In genomic region chr7:28613262-28613661, GRCh38 we compare ENCODE assay signal across 21 cellular contexts.
DNase-seq lines count a peak whose midpoint lies in the region; ATAC-seq, FAIRE-seq and TF ChIP-seq lines count a peak whose summit lies in the region.
"Had no signal": no experiment of that assay in that cellular context is flagged by ENCODE, and none has a peak within 500 bp of the region (broad histone marks: within the 10 kb centered on the region; RNA-seq: fewer than 3 reads in every experiment).

No MANE protein-coding gene starts in this region.

- no peak for ATAC-seq in K562
- ATAC-seq in right lobe of liver: no peak
- ATAC-seq in HG02840 (IDR thresholded peaks at IDR 0.05; ENCODE audit: low FRiP score, unreplicated experiment): no peak
- ATAC-seq: foreskin keratinocyte; left lung; naive thymus-derived CD4-positive, alpha-beta T cell; right cardiac atrium; T-helper 17 cell had no signal

- no peak overlapping the region for H2AFZ ChIP-seq in K562 (ENCODE audit: low read depth, low read length)
- peak overlapping the region; percentile 59 for H2AFZ ChIP-seq in parathyroid adenoma

- DNase-seq in Daoy (ENCODE audit: low read depth): peak; percentile 32
- peak; percentile 18 for DNase-seq in NB4 (ENCODE audit: low read depth)
- DNase-seq in K562 (ENCODE audit: extremely low read depth in 1 of 4, low spot score in 3 of 4): no peak
- no peak for DNase-seq in right lobe of liver
- DNase-seq in GM10266 (ENCODE audit: extremely low spot score): no peak
- DNase-seq in occipital lobe (lab: John Stamatoyannopoulos, UW): no peak
- DNase-seq: activated effector memory CD4-positive, alpha-beta T cell treated with anti-CD3 and anti-CD28 coated beads, Interleukin-2, amount 50 U/mL, for 16 hours; cerebellar nuclear complex; foreskin keratinocyte; Kasumi-1; left lung; naive thymus-derived CD4-positive, alpha-beta T cell; NCI-H2029 treated with DMSO at 0.1 percent for 48 hours; right cardiac atrium; T-helper 17 cell had no signal

- TF ChIP-seq CTCF in NB4 (IDR thresholded peaks at IDR 0.05; ENCODE audit: low read depth, low read length) (no peak), K562 (IDR thresholded peaks at IDR 0.05 in 2 of 3, conservative IDR thresholded peaks at IDR 0.05 in 1 of 3; ENCODE audit: insufficient read depth in 2 of 3, low read depth in 1 of 3, low read length in 3 of 3) (no peak), parathyroid adenoma (IDR thresholded peaks at IDR 0.05) (no peak), right lobe of liver (IDR thresholded peaks at IDR 0.05) (no peak), GM10266 (IDR thresholded peaks at IDR 0.05; ENCODE audit: control insufficient read depth, insufficient read depth, low read depth, missing control alignments) (no peak)

- in situ Hi-C loops in K562 (cut with MboI): no loop called here

- no peak for TF ChIP-seq EP300 in K562 (IDR thresholded peaks at IDR 0.05; ENCODE audit: low read length)

- H3K36me3 ChIP-seq in K562 (ENCODE audit: control insufficient read depth, insufficient read depth, low read length) (no peaks in the 10 kb centered on the region), parathyroid adenoma (ENCODE audit: control insufficient read depth, insufficient read depth, low read length) (no peaks in the 10 kb centered on the region), right lobe of liver (no peaks in the 10 kb centered on the region)
- H3K36me3 ChIP-seq: left lung, Peyer's patch had no signal

- H3K9ac ChIP-seq in K562 (ENCODE audit: insufficient read depth in 1 of 2, low read depth in 2 of 2, low read length in 2 of 2) (no peak overlapping the region), parathyroid adenoma (no peak overlapping the region)

- no TSS peak for BruUV-seq in K562 (replicated peaks; lab: Mats Ljungman, UMichigan)

- intact Hi-C loops in K562 (cut with micrococcal nuclease): no loop called here
- intact Hi-C loops in right lobe of liver (cut with DNase I): no loop called here

- CTCF ChIA-PET in K562 (lab: Yijun Ruan, JAX; ENCODE audit: low intra/inter-chr PET ratio): no interaction called here

- no peaks in the 10 kb centered on the region for H3K9me1 ChIP-seq in K562 (ENCODE audit: control insufficient read depth, insufficient read depth, low read length)

- H3K4me3 ChIP-seq in NB4 (ENCODE audit: low read depth, low read length) (no peak overlapping the region), K562 (no peak overlapping the region), parathyroid adenoma (ENCODE audit: low read depth, low read length) (no peak overlapping the region), right lobe of liver (no peak overlapping the region)
- H3K4me3 ChIP-seq: left lung, Peyer's patch, SK-N-MC had no signal

- POLR2A ChIA-PET in K562 (lab: Yijun Ruan, JAX): no interaction called here

- H3K4me2 ChIP-seq in K562 (ENCODE audit: insufficient read depth, low read length): no peak overlapping the region
- H3K4me2 ChIP-seq in parathyroid adenoma (ENCODE audit: low read length): no peak overlapping the region

- no peaks in the 10 kb centered on the region for H3K27me3 ChIP-seq in K562 (ENCODE audit: control insufficient read depth in 2 of 2, insufficient read depth in 2 of 2, low read length in 2 of 2)
- H3K27me3 ChIP-seq in parathyroid adenoma (ENCODE audit: control insufficient read depth, insufficient read depth, low read length): no peaks in the 10 kb centered on the region
- no peaks in the 10 kb centered on the region for H3K27me3 ChIP-seq in right lobe of liver
- H3K27me3 ChIP-seq: foreskin keratinocyte, left lung, Peyer's patch had no signal

- TF ChIP-seq RAD21 in K562 (CRISPR knock-in tag; conservative IDR thresholded peaks at IDR 0.05 in 1 of 2, IDR thresholded peaks at IDR 0.05 in 1 of 2): no peak

- no peak for TF ChIP-seq POLR2A in NB4 (IDR thresholded peaks at IDR 0.05; ENCODE audit: extremely low read depth, insufficient read length)
- TF ChIP-seq POLR2A in K562 (conservative IDR thresholded peaks at IDR 0.05): no peak
- no peak for TF ChIP-seq POLR2A in right lobe of liver (IDR thresholded peaks at IDR 0.05)

- H4K20me1 ChIP-seq in K562 (replicated peaks; ENCODE audit: control insufficient read depth, insufficient read depth, low read length): no peaks in the 10 kb centered on the region; the same call in 1 of the 2 replicates

- H3K79me2 ChIP-seq in K562 (ENCODE audit: control insufficient read depth, insufficient read depth, low read length): no peaks in the 10 kb centered on the region
- H3K79me2 ChIP-seq in parathyroid adenoma: no peaks in the 10 kb centered on the region

- H3K9me3 ChIP-seq in K562 (replicated peaks; ENCODE audit: control insufficient read depth, insufficient read depth, low read depth, low read length) (no peaks in the 10 kb centered on the region), parathyroid adenoma (ENCODE audit: control insufficient read depth, low read length) (no peaks in the 10 kb centered on the region), right lobe of liver (no peaks in the 10 kb centered on the region)
- H3K9me3 ChIP-seq: left lung, Peyer's patch had no signal

- H3K27ac ChIP-seq in K562 (ENCODE audit: extremely low read depth, low read depth, low read length) (no peak overlapping the region), parathyroid adenoma (no peak overlapping the region), right lobe of liver (no peak overlapping the region)
- H3K27ac ChIP-seq: C4-2B, left lung, SK-N-MC had no signal

- no peaks in the 10 kb centered on the region for H3K4me1 ChIP-seq in K562 (replicated peaks in 1 of 2; ENCODE audit: control insufficient read depth in 2 of 2, insufficient read depth in 2 of 2, low read length in 2 of 2)
- peaks cover 12% of the 10 kb centered on the region for H3K4me1 ChIP-seq in parathyroid adenoma
- no peaks in the 10 kb centered on the region for H3K4me1 ChIP-seq in right lobe of liver
- H3K4me1 ChIP-seq: left lung, Peyer's patch had no signal

- FAIRE-seq in K562 (lab: Jason Lieb, UNC): no peak
- FAIRE-seq: GM18507 had no signal

- under 1% methylated on average over 6 of the region's 6 CpGs for WGBS in K562 (ENCODE audit: insufficient coverage, low coverage, missing lambda C conversion rate)
- 69% methylated on average over 6 of the region's 6 CpGs for WGBS in right lobe of liver (ENCODE audit: insufficient coverage, low coverage, low lambda C conversion rate, missing lambda C conversion rate)

TF ChIP-seq in K562, 482 proteins besides CTCF, POLR2A, EP300 and RAD21:
- TF ChIP-seq ATF3 (IDR thresholded peaks at IDR 0.05) (peak; percentile 26; the same call in 1 of the 2 replicates), ATF3 (CRISPR knock-in tag; conservative IDR thresholded peaks at IDR 0.05) (no peak), POLR2B (IDR thresholded peaks at IDR 0.05; ENCODE audit: low read depth, partially characterized antibody) (no peak), NONO (IDR thresholded peaks at IDR 0.05; ENCODE audit: low read depth in 2 of 2, low read length in 1 of 2) (no peak), CTCFL (IDR thresholded peaks at IDR 0.05; ENCODE audit: borderline replicate concordance, insufficient read depth, low read depth, low read length, poor library complexity, severe bottlenecking) (no peak), MCM5 (IDR thresholded peaks at IDR 0.05; ENCODE audit: low read depth) (no peak), ZNF785 (CRISPR knock-in tag; IDR thresholded peaks at IDR 0.05) (no peak)
TF ChIP-seq in K562: peak in this region for 1.

Comparison
In these comparisons a context has a peak if more than half of its experiments do, and no peak if none do; other contexts are left out.
1. DNase-seq: peak in Daoy (single experiment) and NB4 (single experiment); none in K562 (0 of 4), right lobe of liver (0 of 3), GM10266 (single experiment) and occipital lobe (single experiment).